ENCODE assay signal across 5 cellular contexts in genomic region chr6:23518294-23518693, GRCh38.
"Had no signal": no experiment of that assay in that cellular context is flagged by ENCODE, and none has a peak within 500 bp of the region (broad histone marks: within the 10 kb centered on the region; RNA-seq: fewer than 3 reads in every experiment).

No MANE protein-coding gene starts in this region.

- ATAC-seq: K562 had no signal

- DNase-seq: GOT3, H9, HCEC 1CT, IMR-90 had no signal

- H3K4me3 Mint-ChIP-seq: H9 had no signal

- H3K4me3 ChIP-seq: K562 had no signal

- H3K9me3 Mint-ChIP-seq: H9 had no signal
